Comparison of ENCODE assay signal across 8 cellular contexts in the genomic region with DNA sequence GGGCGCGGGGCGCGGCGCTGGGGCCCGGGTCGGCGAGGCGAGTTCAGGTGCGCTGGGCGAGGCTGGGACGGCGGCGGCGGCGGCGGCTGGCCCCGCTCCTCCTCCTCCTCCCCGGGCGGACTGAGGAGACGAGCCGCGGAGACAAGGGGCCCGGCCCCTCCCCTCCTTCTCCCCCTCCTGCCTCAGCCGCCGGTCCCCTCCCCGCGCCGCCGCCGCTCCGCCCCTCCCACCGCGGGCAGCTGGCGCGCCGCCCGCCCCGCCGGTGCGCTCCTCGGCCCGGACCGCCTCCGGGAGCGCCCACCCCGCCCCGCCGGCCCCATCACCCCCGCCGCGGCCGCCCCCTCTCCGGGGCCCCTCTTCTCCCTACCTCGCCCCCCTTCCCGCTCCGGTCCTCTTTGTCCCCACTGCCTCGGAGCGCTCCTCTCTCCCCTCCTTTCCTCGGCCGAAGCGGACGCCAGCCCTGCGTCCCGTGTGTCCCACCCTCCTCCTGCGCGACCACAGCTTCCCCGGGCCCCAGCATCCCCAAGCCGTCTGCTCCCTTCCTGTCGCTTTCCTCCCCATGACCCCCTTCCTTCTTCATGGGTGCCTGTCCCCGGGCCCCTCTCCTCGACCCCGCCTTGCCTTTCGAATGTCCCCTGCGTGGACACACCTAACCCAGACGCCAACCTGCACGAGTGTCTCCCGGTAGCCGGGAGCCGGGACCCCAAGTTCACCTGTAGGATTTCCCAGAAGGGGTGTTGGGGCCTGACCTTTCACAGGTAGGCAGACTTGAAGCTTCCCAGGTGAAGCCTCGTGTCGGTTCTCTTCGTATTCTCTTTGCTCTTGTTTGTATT.
DNase-seq lines count a peak whose midpoint lies in the region; ATAC-seq and TF ChIP-seq lines count a peak whose summit lies in the region.

Gene TOX3, minus strand, starts transcription at position 143 of the 833 bp plus-strand sequence. CDS start 420 bp downstream, outside the sequence.

- H3K9me3 ChIP-seq in BLaER1 (no peaks in the 10 kb centered on the region), duodenal mucosa (ENCODE audit: control insufficient read depth in 1 of 2, low read length in 2 of 2) (no peaks in the 10 kb centered on the region)

- no peaks in the 10 kb centered on the region for H3K36me3 ChIP-seq in BLaER1
- H3K36me3 ChIP-seq in duodenal mucosa (ENCODE audit: control insufficient read depth in 1 of 2, insufficient read depth in 2 of 2, low read length in 2 of 2): no peaks in the 10 kb centered on the region

- H3K27ac Mint-ChIP-seq in nephron: peak within 1 kb of the TSS; percentile 35 to 83 (median 77)

- no peak for ATAC-seq in GM18861 (IDR thresholded peaks at IDR 0.05; ENCODE audit: unreplicated experiment)

- H3K4me1 ChIP-seq in BLaER1 (peaks cover 26% of the 10 kb centered on the region), duodenal mucosa (ENCODE audit: control insufficient read depth in 1 of 2, insufficient read depth in 2 of 2, low read length in 2 of 2) (peaks cover 0 to 20% of the 10 kb centered on the region in 2 donors)

- H4K20me1 ChIP-seq in BLaER1: no peaks in the 10 kb centered on the region

- DNase-seq in NCI-H1092 (lab: John Stamatoyannopoulos, UW) (peak; percentile 53), globus pallidus (ENCODE audit: low spot score) (no peak), erythroblast (lab: John Stamatoyannopoulos, UW) (no peak), EL (no peak)

- no peak for TF ChIP-seq CTCF in nephron (IDR thresholded peaks at IDR 0.05; ENCODE audit: unreplicated experiment in 3 of 3)

- no peaks in the 10 kb centered on the region for H3K36me3 Mint-ChIP-seq in nephron (ENCODE audit: low read depth)

- no peaks in the 10 kb centered on the region for H3K9me3 Mint-ChIP-seq in nephron

- H3K27me3 Mint-ChIP-seq in nephron (ENCODE audit: low read depth): peaks cover 87% of the 10 kb centered on the region

- H3K4me3 ChIP-seq in BLaER1 (peak within 1 kb of the TSS; percentile 81), duodenal mucosa (ENCODE audit: low read depth in 1 of 2, low read length in 2 of 2) (peak within 1 kb of the TSS; percentile 78 to 81)

- H3K4me2 ChIP-seq in BLaER1: peak within 1 kb of the TSS; percentile 97

- H3K9ac ChIP-seq in BLaER1 (peak within 1 kb of the TSS; percentile 78), duodenal mucosa (ENCODE audit: low read depth in 1 of 2, low read length in 2 of 2) (peak within 1 kb of the TSS; percentile 66 to 80)

- peak within 1 kb of the TSS; percentile 89 to 97 (median 90) for H3K4me3 Mint-ChIP-seq in nephron

- H3K27ac ChIP-seq in BLaER1 (peak within 1 kb of the TSS; percentile 76), duodenal mucosa (ENCODE audit: low read depth, low read length) (peak within 1 kb of the TSS; percentile 68)

- no peak for TF ChIP-seq POLR2A in erythroblast (IDR thresholded peaks at IDR 0.05; ENCODE audit: low read length)

- H3K4me1 Mint-ChIP-seq in nephron: peaks cover 18% of the 10 kb centered on the region

- H3K27me3 ChIP-seq in BLaER1 (peaks cover 27% of the 10 kb centered on the region), duodenal mucosa (ENCODE audit: control insufficient read depth in 1 of 2, insufficient read depth in 2 of 2, low read length in 2 of 2) (peaks cover 0 to 6% of the 10 kb centered on the region in 2 donors)
